ENCODE assay signal across 22 cellular contexts in genomic region chr5:13536921-13537320, GRCh38.
DNase-seq lines count a peak whose midpoint lies in the region; ATAC-seq, FAIRE-seq and TF ChIP-seq lines count a peak whose summit lies in the region.
"Had no signal": no experiment of that assay in that cellular context is flagged by ENCODE, and none has a peak within 500 bp of the region (broad histone marks: within the 10 kb centered on the region; RNA-seq: fewer than 3 reads in every experiment).

No MANE protein-coding gene starts in this region.

- BruUV-seq in MCF 10A (replicated peaks; lab: Mats Ljungman, UMichigan) (no TSS peak), mammary epithelial cell (replicated peaks; lab: Mats Ljungman, UMichigan) (no TSS peak)

- H3K27me3 ChIP-seq in mammary epithelial cell (ENCODE audit: insufficient read depth, low read length) (no peaks in the 10 kb centered on the region), astrocyte (ENCODE audit: insufficient read depth, low read length) (no peaks in the 10 kb centered on the region), smooth muscle cell (ENCODE audit: low read depth) (no peaks in the 10 kb centered on the region)

- H3K4me3 Mint-ChIP-seq in MCF 10A (ENCODE audit: unreplicated experiment) (no peak overlapping the region), astrocyte (ENCODE audit: unreplicated experiment) (no peak overlapping the region)
- H3K4me3 Mint-ChIP-seq: CD8-positive, alpha-beta T cell had no signal

- in situ Hi-C loops in mammary epithelial cell (cut with MboI; ENCODE audit: low sequenced_read_pairs in 2 of 2): no loop called here

- DNase-seq in MCF 10A (ENCODE audit: unreplicated experiment): peak; percentile 17
- no peak for DNase-seq in mammary epithelial cell
- DNase-seq in HS-5 (ENCODE audit: low read depth): peak; percentile 9
- peak; percentile 1 for DNase-seq in astrocyte (ENCODE audit: low read depth)
- DNase-seq in smooth muscle cell (lab: John Stamatoyannopoulos, UW; ENCODE audit: unreplicated experiment): no peak
- no peak for DNase-seq in activated T-cell treated with anti-CD3 and anti-CD28 coated beads for 4 hours
- no peak for DNase-seq in stimulated activated CD4-positive, alpha-beta T cell treated with anti-CD3 and anti-CD28 coated beads, Interleukin-1b, Interleukin-23, amount 100 ng/mL, for 48 hours
- DNase-seq: Calu3; CD8-positive, alpha-beta T cell; NCI-H1417 treated with DMSO at 0.1 percent for 48 hours; NCI-H187 treated with DMSO at 0.1 percent for 48 hours; NCI-H226; NCI-H524 treated with DMSO at 0.1 percent for 48 hours; PC-3; SIG-M5 had no signal

- POLR2A ChIA-PET in MCF 10A (lab: Yijun Ruan, JAX): no interaction called here

- H3K4me2 ChIP-seq in mammary epithelial cell (ENCODE audit: insufficient read depth, low read depth, low read length): no peak overlapping the region
- no peak overlapping the region for H3K4me2 ChIP-seq in astrocyte (ENCODE audit: low read length)
- peak overlapping the region; percentile 1 for H3K4me2 ChIP-seq in smooth muscle cell
- H3K4me2 ChIP-seq: BLaER1 treated with 17β-estradiol and CSF1 and Interleukin-3, amounts not matched to agents 10 nM and 100 nM; KMS-11 had no signal

- 99% methylated on average over 5 of the region's 5 CpGs for WGBS in mammary epithelial cell (ENCODE audit: low coverage, missing lambda C conversion rate)
- WGBS in smooth muscle cell (ENCODE audit: low lambda C conversion rate): 60% methylated on average over 5 of the region's 5 CpGs

- CTCF ChIA-PET in MCF 10A (lab: Yijun Ruan, JAX) (interaction anchor here (0.6 kb wide), 1 partner anchor 368 kb away, joined by 4 read pairs; no protein-coding TSS in a partner anchor), mammary epithelial cell (lab: Charles Lee; ENCODE audit: low non-redundant PET) (no interaction called here)

- H3K4me1 ChIP-seq in mammary epithelial cell (ENCODE audit: insufficient read depth, low read length): no peaks in the 10 kb centered on the region
- H3K4me1 ChIP-seq in astrocyte (ENCODE audit: insufficient read depth, low read length): no peaks in the 10 kb centered on the region
- H3K4me1 ChIP-seq in smooth muscle cell (ENCODE audit: low read depth): no peaks in the 10 kb centered on the region
- H3K4me1 ChIP-seq: HAP-1 had no signal

- no peaks in the 10 kb centered on the region for H3K79me2 ChIP-seq in mammary epithelial cell (ENCODE audit: insufficient read depth, low read length)
- no peaks in the 10 kb centered on the region for H3K79me2 ChIP-seq in astrocyte (ENCODE audit: insufficient read depth, low read length)
- no peaks in the 10 kb centered on the region for H3K79me2 ChIP-seq in smooth muscle cell (ENCODE audit: low read depth)

- H3K4me1 Mint-ChIP-seq in MCF 10A (ENCODE audit: insufficient read depth, unreplicated experiment) (no peaks in the 10 kb centered on the region), astrocyte (ENCODE audit: low read depth, unreplicated experiment) (no peaks in the 10 kb centered on the region)

- H2AFZ ChIP-seq in mammary epithelial cell (ENCODE audit: low read depth, low read length) (no peak overlapping the region), astrocyte (ENCODE audit: low read depth, low read length) (no peak overlapping the region), smooth muscle cell (ENCODE audit: low read depth) (no peak overlapping the region)

- TF ChIP-seq CTCF in MCF 10A (IDR thresholded peaks at IDR 0.05; ENCODE audit: unreplicated experiment) (no peak), mammary epithelial cell (conservative IDR thresholded peaks at IDR 0.05 in 1 of 2, IDR thresholded peaks at IDR 0.05 in 1 of 2; ENCODE audit: extremely low read depth in 1 of 2, insufficient read depth in 1 of 2, low read depth in 1 of 2, low read length in 2 of 2) (no peak), astrocyte (IDR thresholded peaks at IDR 0.05; ENCODE audit: insufficient read depth, low read depth, low read length) (no peak), smooth muscle cell (IDR thresholded peaks at IDR 0.05; ENCODE audit: borderline replicate concordance, insufficient read depth, poor library complexity, severe bottlenecking) (no peak)

- no peaks in the 10 kb centered on the region for H3K27me3 Mint-ChIP-seq in MCF 10A (ENCODE audit: insufficient read depth, unreplicated experiment)
- peaks cover 2% of the 10 kb centered on the region for H3K27me3 Mint-ChIP-seq in astrocyte (ENCODE audit: low read depth, unreplicated experiment)

- H3K9me3 Mint-ChIP-seq in MCF 10A (ENCODE audit: unreplicated experiment) (no peaks in the 10 kb centered on the region), astrocyte (ENCODE audit: unreplicated experiment) (peaks cover 2% of the 10 kb centered on the region)

- H3K4me3 ChIP-seq in mammary epithelial cell (replicated peaks in 1 of 3; ENCODE audit: insufficient read depth in 1 of 3, low read depth in 2 of 3, low read length in 3 of 3) (no peak overlapping the region), astrocyte (ENCODE audit: insufficient read depth, low read depth, low read length) (no peak overlapping the region), smooth muscle cell (no peak overlapping the region)
- H3K4me3 ChIP-seq: BLaER1 treated with 17β-estradiol and CSF1 and Interleukin-3, amounts not matched to agents 10 nM and 100 nM; HAP-1 had no signal

- intact Hi-C loops in MCF 10A (cut with micrococcal nuclease): no loop called here
- intact Hi-C loops in mammary epithelial cell (cut with micrococcal nuclease): no loop called here

- H3K27ac ChIP-seq in mammary epithelial cell (ENCODE audit: insufficient read depth, low read depth, low read length): no peak overlapping the region
- H3K27ac ChIP-seq in astrocyte (ENCODE audit: low read depth, low read length): no peak overlapping the region
- H3K27ac ChIP-seq in smooth muscle cell (ENCODE audit: low read depth): peak overlapping the region; percentile 3
- H3K27ac ChIP-seq: 22Rv1; BLaER1 treated with 17β-estradiol and CSF1 and Interleukin-3, amounts not matched to agents 10 nM and 100 nM; KMS-11; RWPE1 had no signal

- dilution Hi-C loops in mammary epithelial cell (cut with HindIII; ENCODE audit: low sequenced_read_pairs): no loop called here

- no peaks in the 10 kb centered on the region for H3F3A ChIP-seq in smooth muscle cell (ENCODE audit: low read depth)

- ATAC-seq in HG02885 (IDR thresholded peaks at IDR 0.05; ENCODE audit: poor library complexity, unreplicated experiment): no peak
- ATAC-seq: CD8-positive, alpha-beta T cell; PC-3; SK-N-SH treated with all-trans-retinoic acid at 6 μM for 48 hours had no signal

- no peaks in the 10 kb centered on the region for H3K9me3 ChIP-seq in mammary epithelial cell (replicated peaks; ENCODE audit: insufficient read depth, low read length)
- H3K9me3 ChIP-seq in astrocyte (ENCODE audit: insufficient read depth, low read depth, low read length): no peaks in the 10 kb centered on the region
- H3K9me3 ChIP-seq in smooth muscle cell (replicated peaks; ENCODE audit: low read depth): no peaks in the 10 kb centered on the region
- H3K9me3 ChIP-seq: BLaER1 treated with 17β-estradiol and CSF1 and Interleukin-3, amounts not matched to agents 10 nM and 100 nM; HAP-1 had no signal

- H4K20me1 ChIP-seq in mammary epithelial cell (ENCODE audit: insufficient read depth, low read length) (no peaks in the 10 kb centered on the region), astrocyte (ENCODE audit: insufficient read depth, low read length) (no peaks in the 10 kb centered on the region), smooth muscle cell (ENCODE audit: low read depth) (no peaks in the 10 kb centered on the region)
- H4K20me1 ChIP-seq: BLaER1 treated with 17β-estradiol and CSF1 and Interleukin-3, amounts not matched to agents 10 nM and 100 nM had no signal

- H3K27ac Mint-ChIP-seq in MCF 10A (ENCODE audit: low read depth, unreplicated experiment): no peak overlapping the region
- no peak overlapping the region for H3K27ac Mint-ChIP-seq in astrocyte (ENCODE audit: unreplicated experiment)
- H3K27ac Mint-ChIP-seq: CD8-positive, alpha-beta T cell had no signal

- no peaks in the 10 kb centered on the region for H3K36me3 ChIP-seq in mammary epithelial cell (ENCODE audit: insufficient read depth, low read length)
- no peaks in the 10 kb centered on the region for H3K36me3 ChIP-seq in astrocyte (ENCODE audit: insufficient read depth, low read length)
- H3K36me3 ChIP-seq in smooth muscle cell (ENCODE audit: low read depth): no peaks in the 10 kb centered on the region
- H3K36me3 ChIP-seq: BLaER1 treated with 17β-estradiol and CSF1 and Interleukin-3, amounts not matched to agents 10 nM and 100 nM; HAP-1 had no signal

- peaks cover 5% of the 10 kb centered on the region for H3K36me3 Mint-ChIP-seq in MCF 10A (ENCODE audit: insufficient read depth, unreplicated experiment)
- no peaks in the 10 kb centered on the region for H3K36me3 Mint-ChIP-seq in astrocyte (ENCODE audit: low read depth, unreplicated experiment)
- H3K36me3 Mint-ChIP-seq: CD8-positive, alpha-beta T cell had no signal

- FAIRE-seq in astrocyte (lab: Jason Lieb, UNC): no peak

- H3K9ac ChIP-seq in mammary epithelial cell (ENCODE audit: insufficient read depth, low read length) (no peak overlapping the region), astrocyte (ENCODE audit: low read length) (no peak overlapping the region), smooth muscle cell (ENCODE audit: low read depth) (no peak overlapping the region)
- H3K9ac ChIP-seq: BLaER1 treated with 17β-estradiol and CSF1 and Interleukin-3, amounts not matched to agents 10 nM and 100 nM; KMS-11 had no signal

Comparison
In these comparisons a context has a peak if more than half of its experiments do, and no peak if none do; other contexts are left out.
1. DNase-seq: peak in MCF 10A (single experiment), HS-5 (single experiment) and astrocyte (single experiment); none in mammary epithelial cell (single experiment), smooth muscle cell (single experiment), activated T-cell treated with anti-CD3 and anti-CD28 coated beads for 4 hours (single experiment) and stimulated activated CD4-positive, alpha-beta T cell treated with anti-CD3 and anti-CD28 coated beads, Interleukin-1b, Interleukin-23, amount 100 ng/mL, for 48 hours (single experiment).